ENCODE assay signal across 19 cellular contexts in genomic region chr2:38806001-38806400, GRCh38. TPM values are rescaled to one million over a fixed set of nuclear protein-coding genes. Genes with fewer than 3 reads are reported as not detected.
A peak's percentile ranks its signal among the peaks of the same experiment; 100 is the strongest.
DNase-seq lines count a peak whose midpoint lies in the region; ATAC-seq, FAIRE-seq and TF ChIP-seq lines count a peak whose summit lies in the region.
"Had no signal": no experiment of that assay in that cellular context is flagged by ENCODE, and none has a peak within 500 bp of the region (broad histone marks: within the 10 kb centered on the region; RNA-seq: fewer than 3 reads in every experiment).

No MANE protein-coding gene starts in this region.

- no peak overlapping the region for H2AFZ ChIP-seq in mammary epithelial cell (ENCODE audit: low read depth, low read length)
- H2AFZ ChIP-seq in neural progenitor cell (replicated peaks), result no peak overlapping the region

- no peak overlapping the region for H3K4me3 Mint-ChIP-seq in T-helper 17 cell
- no peak overlapping the region for H3K4me3 Mint-ChIP-seq in neural progenitor cell

- H3K4me1 ChIP-seq in breast epithelium (no peaks in the 10 kb centered on the region), mammary epithelial cell (ENCODE audit: insufficient read depth, low read length) (no peaks in the 10 kb centered on the region), vagina (no peaks in the 10 kb centered on the region), neural progenitor cell (no peaks in the 10 kb centered on the region), small intestine (ENCODE audit: control insufficient read depth in 2 of 2, insufficient read depth in 1 of 2, low read depth in 1 of 2, low read length in 1 of 2) (no peaks in the 10 kb centered on the region)
- H3K4me1 ChIP-seq: lower lobe of right lung, right atrium auricular region had no signal

- H3K27me3 ChIP-seq in breast epithelium (no peaks in the 10 kb centered on the region), mammary epithelial cell (ENCODE audit: insufficient read depth, low read length) (no peaks in the 10 kb centered on the region), vagina (no peaks in the 10 kb centered on the region), neural progenitor cell (no peaks in the 10 kb centered on the region), small intestine (ENCODE audit: control insufficient read depth in 2 of 2, insufficient read depth in 2 of 2, low read length in 2 of 2) (no peaks in the 10 kb centered on the region)
- H3K27me3 ChIP-seq: right atrium auricular region had no signal

- no peaks in the 10 kb centered on the region for H3K27me3 Mint-ChIP-seq in T-helper 17 cell
- no peaks in the 10 kb centered on the region for H3K27me3 Mint-ChIP-seq in neural progenitor cell (ENCODE audit: insufficient read depth, low read depth)
- H3K27me3 Mint-ChIP-seq: IgD-negative memory B cell had no signal

- intact Hi-C loops in breast epithelium (cut with DNase I; ENCODE audit: low total_unique reads) (no loop called here), mammary epithelial cell (cut with micrococcal nuclease) (no loop called here), vagina (cut with DNase I) (no loop called here)

- peak; percentile 47 for ATAC-seq in T-helper 17 cell
- ATAC-seq: lower lobe of right lung had no signal

- H3K9me3 ChIP-seq in breast epithelium (no peaks in the 10 kb centered on the region), mammary epithelial cell (replicated peaks; ENCODE audit: insufficient read depth, low read length) (no peaks in the 10 kb centered on the region), T-helper 17 cell (ENCODE audit: control insufficient read depth, low read length, poor library complexity, severe bottlenecking) (no peaks in the 10 kb centered on the region), vagina (no peaks in the 10 kb centered on the region), neural progenitor cell (ENCODE audit: low read depth) (no peaks in the 10 kb centered on the region), small intestine (ENCODE audit: control insufficient read depth, low read depth) (no peaks in the 10 kb centered on the region)
- H3K9me3 ChIP-seq: lower lobe of right lung, right atrium auricular region had no signal

- no peak for TF ChIP-seq POLR2A in breast epithelium (IDR thresholded peaks at IDR 0.05)
- no peak for TF ChIP-seq POLR2A in vagina (IDR thresholded peaks at IDR 0.05)

- no peaks in the 10 kb centered on the region for H4K20me1 ChIP-seq in mammary epithelial cell (ENCODE audit: insufficient read depth, low read length)
- no peaks in the 10 kb centered on the region for H4K20me1 ChIP-seq in neural progenitor cell (ENCODE audit: low read depth)

- no TSS peak for BruUV-seq in mammary epithelial cell (replicated peaks; lab: Mats Ljungman, UMichigan)

- H3K36me3 Mint-ChIP-seq in T-helper 17 cell (ENCODE audit: low read depth) (no peaks in the 10 kb centered on the region), neural progenitor cell (peaks cover 8% of the 10 kb centered on the region)

- no peak overlapping the region for H3K9ac ChIP-seq in mammary epithelial cell (ENCODE audit: insufficient read depth, low read length)
- no peak overlapping the region for H3K9ac ChIP-seq in neural progenitor cell

- no peak for FAIRE-seq in small intestine (lab: Jason Lieb, UNC)
- FAIRE-seq: colon, endometrium, H1 had no signal

- dilution Hi-C loops in mammary epithelial cell (cut with HindIII; ENCODE audit: low sequenced_read_pairs), result no loop called here

- H3K4me3 ChIP-seq in breast epithelium, result no peak overlapping the region
- no peak overlapping the region for H3K4me3 ChIP-seq in mammary epithelial cell (replicated peaks in 1 of 3; ENCODE audit: insufficient read depth in 1 of 3, low read depth in 2 of 3, low read length in 3 of 3)
- no peak overlapping the region for H3K4me3 ChIP-seq in vagina
- no peak overlapping the region for H3K4me3 ChIP-seq in neural progenitor cell
- H3K4me3 ChIP-seq in small intestine (ENCODE audit: low read depth in 1 of 2, low read length in 2 of 2), result no peak overlapping the region
- H3K4me3 ChIP-seq: lower lobe of right lung, right atrium auricular region had no signal

- H3K4me1 Mint-ChIP-seq in T-helper 17 cell (no peaks in the 10 kb centered on the region), neural progenitor cell (no peaks in the 10 kb centered on the region)

- H3K27ac Mint-ChIP-seq in T-helper 17 cell (no peak overlapping the region), neural progenitor cell (no peak overlapping the region)
- H3K27ac Mint-ChIP-seq: IgD-negative memory B cell had no signal

- H3K4me2 ChIP-seq in mammary epithelial cell (ENCODE audit: insufficient read depth, low read depth, low read length) (no peak overlapping the region), neural progenitor cell (no peak overlapping the region)

- no peak for TF ChIP-seq CTCF in breast epithelium (IDR thresholded peaks at IDR 0.05)
- TF ChIP-seq CTCF in mammary epithelial cell (conservative IDR thresholded peaks at IDR 0.05 in 1 of 2, IDR thresholded peaks at IDR 0.05 in 1 of 2; ENCODE audit: extremely low read depth in 1 of 2, insufficient read depth in 1 of 2, low read depth in 1 of 2, low read length in 2 of 2), result no peak
- no peak for TF ChIP-seq CTCF in vagina (IDR thresholded peaks at IDR 0.05)
- TF ChIP-seq CTCF in neural progenitor cell (IDR thresholded peaks at IDR 0.05), result no peak

- H3F3A ChIP-seq in neural progenitor cell (ENCODE audit: low read depth), result no peaks in the 10 kb centered on the region

- CTCF ChIA-PET in mammary epithelial cell (lab: Charles Lee; ENCODE audit: low non-redundant PET), result interaction anchor here (0.7 kb wide), 1 partner anchor 244 kb away, joined by 3 read pairs; no protein-coding TSS in a partner anchor

- H3K27ac ChIP-seq in breast epithelium, result peak overlapping the region; percentile 4 to 17
- H3K27ac ChIP-seq in mammary epithelial cell (ENCODE audit: insufficient read depth, low read depth, low read length), result no peak overlapping the region
- peak overlapping the region; percentile 51 for H3K27ac ChIP-seq in vagina
- H3K27ac ChIP-seq in neural progenitor cell, result no peak overlapping the region
- no peak overlapping the region for H3K27ac ChIP-seq in small intestine (ENCODE audit: low read depth in 1 of 2, low read length in 1 of 2)
- H3K27ac ChIP-seq: lower lobe of right lung, right atrium auricular region had no signal

- H3K79me2 ChIP-seq in mammary epithelial cell (ENCODE audit: insufficient read depth, low read length), result no peaks in the 10 kb centered on the region
- no peaks in the 10 kb centered on the region for H3K79me2 ChIP-seq in neural progenitor cell (ENCODE audit: low read depth)

- H3K36me3 ChIP-seq in breast epithelium, result peaks cover 5% of the 10 kb centered on the region
- no peaks in the 10 kb centered on the region for H3K36me3 ChIP-seq in mammary epithelial cell (ENCODE audit: insufficient read depth, low read length)
- H3K36me3 ChIP-seq in vagina, result peaks cover 0 to 24% of the 10 kb centered on the region in 2 donors
- H3K36me3 ChIP-seq in neural progenitor cell, result no peaks in the 10 kb centered on the region
- H3K36me3 ChIP-seq in small intestine (ENCODE audit: control insufficient read depth in 2 of 2, insufficient read depth in 2 of 2, low read length in 2 of 2), result peaks cover 0 to 7% of the 10 kb centered on the region in 2 donors

- H3K9me3 Mint-ChIP-seq in neural progenitor cell, result no peaks in the 10 kb centered on the region
- H3K9me3 Mint-ChIP-seq: IgD-negative memory B cell had no signal

- in situ Hi-C loops in mammary epithelial cell (cut with MboI; ENCODE audit: low sequenced_read_pairs in 2 of 2), result no loop called here

- DNase-seq in breast epithelium (ENCODE audit: low spot score in 2 of 2), result no peak
- DNase-seq in mammary epithelial cell, result no peak
- no peak for DNase-seq in T-helper 17 cell
- DNase-seq in foreskin melanocyte, result peak; percentile 83
- no peak for DNase-seq in vagina (ENCODE audit: extremely low spot score in 2 of 2)
- no peak for DNase-seq in neural progenitor cell (ENCODE audit: low spot score)
- no peak for DNase-seq in AG08395 (ENCODE audit: low spot score)
- no peak for DNase-seq in small intestine
- DNase-seq: activated naive CD4-positive, alpha-beta T cell treated with Interleukin-2 at 50 U/mL for 16 hours; DMS79 treated with DMSO at 0.1 percent for 48 hours; islet precursor cell; lower lobe of right lung; NCI-H1436; NCI-H524 treated with DMSO at 0.1 percent for 48 hours had no signal

RNA-seq across cellular contexts. Expression of gene GEMIN6, which starts 28.0 kb away (rescaled TPM):
- total RNA-seq in breast epithelium, result 1 to 10 TPM; 5.6 to 7.6 (median 7.2) TPM
- 10 to 100 TPM in 1 of 2 donors, 1 to 10 TPM in 1; 5.8 to 15.1 TPM for total RNA-seq in mammary epithelial cell
- polyA plus RNA-seq in mammary epithelial cell, result 11.0 TPM
- polyA minus RNA-seq in mammary epithelial cell, result 3.0 TPM
- 1 to 10 TPM; 3.2 to 4.3 TPM for total RNA-seq in T-helper 17 cell
- 5.9 TPM for total RNA-seq in vagina
- 14.0 and 21.4 TPM in 2 replicates for total RNA-seq in neural progenitor cell (ENCODE audit: low replicate concordance)
- 10 to 100 TPM; 10.8 to 20.6 (median 14.4) TPM for polyA plus RNA-seq in small intestine

RNA-seq across cellular contexts. Expression of gene SRSF7, which starts 54.8 kb away (rescaled TPM):
- 100 to 1,000 TPM in 2 of 3 donors, 10 to 100 TPM in 1; 82.6 to 135 (median 116) TPM for total RNA-seq in breast epithelium
- total RNA-seq in mammary epithelial cell, result 100 to 1,000 TPM in 1 of 2 donors, 10 to 100 TPM in 1; 72.7 to 183 TPM
- 225 TPM for polyA plus RNA-seq in mammary epithelial cell
- polyA minus RNA-seq in mammary epithelial cell, result 168 TPM
- 100 to 1,000 TPM; 558 to 772 TPM for total RNA-seq in T-helper 17 cell
- 106 TPM for total RNA-seq in vagina
- 275 and 307 TPM in 2 replicates for total RNA-seq in neural progenitor cell (ENCODE audit: low replicate concordance)
- 100 to 1,000 TPM in 2 of 3 donors, 10 to 100 TPM in 1; 78.6 to 202 (median 185) TPM for polyA plus RNA-seq in small intestine

Comparison
In these comparisons a context has a peak if more than half of its experiments do, and no peak if none do; other contexts are left out.
1. H3K27ac ChIP-seq: peak in breast epithelium (2 of 2) and vagina (single experiment); none in mammary epithelial cell (single experiment), neural progenitor cell (single experiment) and small intestine (0 of 2).